In the genomic region with DNA sequence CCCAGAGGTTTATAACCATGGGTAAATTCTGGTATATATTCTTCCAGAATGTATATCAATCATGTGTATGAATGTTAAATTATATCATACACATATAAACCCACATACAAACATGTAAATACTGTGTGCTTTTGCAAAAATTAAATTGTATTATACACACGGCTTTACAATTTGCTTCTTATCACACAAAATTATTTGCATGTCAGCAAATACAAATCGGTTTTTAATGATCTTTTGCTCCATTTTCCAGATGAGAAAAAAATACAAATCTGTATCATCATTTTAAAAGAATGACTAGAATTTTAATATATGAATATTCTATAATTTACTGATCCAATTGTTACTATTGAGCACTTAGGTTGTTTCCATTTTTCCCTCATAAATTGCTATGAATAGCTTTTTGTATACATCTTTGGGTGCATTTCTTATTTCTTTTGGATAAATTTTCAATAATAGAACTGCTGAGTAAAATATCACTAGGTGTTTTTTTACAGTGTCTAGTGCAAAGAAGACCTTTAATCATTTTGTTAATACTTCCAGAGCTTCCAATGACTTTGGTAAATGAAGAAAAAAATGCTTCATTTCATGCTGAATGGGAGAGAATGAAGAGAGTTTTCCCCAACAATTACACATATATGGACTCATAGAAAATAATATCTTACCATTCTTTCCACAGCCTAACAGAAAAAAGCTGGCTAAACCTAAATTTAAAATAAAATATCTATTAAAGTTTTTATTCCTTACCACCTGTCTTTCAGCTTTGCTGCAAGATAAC, we compare ENCODE assay signal across 2 cellular contexts.
A peak's percentile ranks its signal among the peaks of the same experiment; 100 is the strongest.
TF ChIP-seq lines count a peak whose summit lies in the region.

No MANE protein-coding gene starts in this region.

TF ChIP-seq in HepG2, 621 proteins besides CTCF, POLR2A, EP300 and RAD21 (continues in another document):
- no peak for TF ChIP-seq CHCHD3 (CRISPR knock-in tag; IDR thresholded peaks at IDR 0.05)
- TF ChIP-seq DNMT3B (CRISPR knock-in tag; conservative IDR thresholded peaks at IDR 0.05), result no peak
- TF ChIP-seq, protein P1, sequence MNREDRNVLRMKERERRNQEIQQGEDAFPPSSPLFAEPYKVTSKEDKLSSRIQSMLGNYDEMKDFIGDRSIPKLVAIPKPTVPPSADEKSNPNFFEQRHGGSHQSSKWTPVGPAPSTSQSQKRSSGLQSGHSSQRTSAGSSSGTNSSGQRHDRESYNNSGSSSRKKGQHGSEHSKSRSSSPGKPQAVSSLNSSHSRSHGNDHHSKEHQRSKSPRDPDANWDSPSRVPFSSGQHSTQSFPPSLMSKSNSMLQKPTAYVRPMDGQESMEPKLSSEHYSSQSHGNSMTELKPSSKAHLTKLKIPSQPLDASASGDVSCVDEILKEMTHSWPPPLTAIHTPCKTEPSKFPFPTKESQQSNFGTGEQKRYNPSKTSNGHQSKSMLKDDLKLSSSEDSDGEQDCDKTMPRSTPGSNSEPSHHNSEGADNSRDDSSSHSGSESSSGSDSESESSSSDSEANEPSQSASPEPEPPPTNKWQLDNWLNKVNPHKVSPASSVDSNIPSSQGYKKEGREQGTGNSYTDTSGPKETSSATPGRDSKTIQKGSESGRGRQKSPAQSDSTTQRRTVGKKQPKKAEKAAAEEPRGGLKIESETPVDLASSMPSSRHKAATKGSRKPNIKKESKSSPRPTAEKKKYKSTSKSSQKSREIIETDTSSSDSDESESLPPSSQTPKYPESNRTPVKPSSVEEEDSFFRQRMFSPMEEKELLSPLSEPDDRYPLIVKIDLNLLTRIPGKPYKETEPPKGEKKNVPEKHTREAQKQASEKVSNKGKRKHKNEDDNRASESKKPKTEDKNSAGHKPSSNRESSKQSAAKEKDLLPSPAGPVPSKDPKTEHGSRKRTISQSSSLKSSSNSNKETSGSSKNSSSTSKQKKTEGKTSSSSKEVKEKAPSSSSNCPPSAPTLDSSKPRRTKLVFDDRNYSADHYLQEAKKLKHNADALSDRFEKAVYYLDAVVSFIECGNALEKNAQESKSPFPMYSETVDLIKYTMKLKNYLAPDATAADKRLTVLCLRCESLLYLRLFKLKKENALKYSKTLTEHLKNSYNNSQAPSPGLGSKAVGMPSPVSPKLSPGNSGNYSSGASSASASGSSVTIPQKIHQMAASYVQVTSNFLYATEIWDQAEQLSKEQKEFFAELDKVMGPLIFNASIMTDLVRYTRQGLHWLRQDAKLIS (CRISPR knock-in tag; IDR thresholded peaks at IDR 0.05), result peak; percentile 86; the same call in 1 of the 2 replicates
- TF ChIP-seq GABPA (IDR thresholded peaks at IDR 0.05; ENCODE audit: low read depth, low read length), result no peak
- no peak for TF ChIP-seq GABPA (CRISPR knock-in tag; IDR thresholded peaks at IDR 0.05; ENCODE audit: low read depth)
- no peak for TF ChIP-seq GATA4 (IDR thresholded peaks at IDR 0.05; ENCODE audit: borderline replicate concordance, low read depth)
- no peak for TF ChIP-seq ZNF207 (IDR thresholded peaks at IDR 0.05; ENCODE audit: borderline replicate concordance)
- no peak for TF ChIP-seq ZNF331 (CRISPR knock-in tag; IDR thresholded peaks at IDR 0.05)
- no peak for TF ChIP-seq HNRNPK (IDR thresholded peaks at IDR 0.05; ENCODE audit: low read depth, low read length, poor library complexity, severe bottlenecking)
- no peak for TF ChIP-seq MTA1 (CRISPR knock-in tag; IDR thresholded peaks at IDR 0.05; ENCODE audit: borderline replicate concordance)
- peak; percentile 69 to 75 for TF ChIP-seq MAFK (conservative IDR thresholded peaks at IDR 0.05 in 1 of 2, IDR thresholded peaks at IDR 0.05 in 1 of 2; ENCODE audit: low read length in 2 of 2)
- no peak for TF ChIP-seq TBL1XR1 (IDR thresholded peaks at IDR 0.05; ENCODE audit: borderline replicate concordance, low read length, partially characterized antibody)
- TF ChIP-seq ZSCAN30 (CRISPR knock-in tag; IDR thresholded peaks at IDR 0.05), result no peak
- peak; percentile 78 for TF ChIP-seq RBFOX2 (IDR thresholded peaks at IDR 0.05; ENCODE audit: low read depth, low read length)
- TF ChIP-seq ZC3H4 (CRISPR knock-in tag; IDR thresholded peaks at IDR 0.05; ENCODE audit: borderline replicate concordance), result no peak
- TF ChIP-seq, protein P2, sequence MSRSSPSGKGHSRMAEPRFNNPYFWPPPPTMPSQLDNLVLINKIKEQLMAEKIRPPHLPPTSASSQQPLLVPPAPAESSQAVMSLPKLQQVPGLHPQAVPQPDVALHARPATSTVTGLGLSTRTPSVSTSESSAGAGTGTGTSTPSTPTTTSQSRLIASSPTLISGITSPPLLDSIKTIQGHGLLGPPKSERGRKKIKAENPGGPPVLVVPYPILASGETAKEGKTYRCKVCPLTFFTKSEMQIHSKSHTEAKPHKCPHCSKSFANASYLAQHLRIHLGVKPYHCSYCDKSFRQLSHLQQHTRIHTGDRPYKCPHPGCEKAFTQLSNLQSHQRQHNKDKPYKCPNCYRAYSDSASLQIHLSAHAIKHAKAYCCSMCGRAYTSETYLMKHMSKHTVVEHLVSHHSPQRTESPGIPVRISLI (CRISPR knock-in tag; IDR thresholded peaks at IDR 0.05; ENCODE audit: borderline replicate concordance), result no peak
- TF ChIP-seq ZKSCAN5 (CRISPR knock-in tag; IDR thresholded peaks at IDR 0.05), result no peak
- no peak for TF ChIP-seq ETV6 (CRISPR knock-in tag; conservative IDR thresholded peaks at IDR 0.05)
- no peak for TF ChIP-seq NCOR1 (IDR thresholded peaks at IDR 0.05; ENCODE audit: borderline replicate concordance, low read length)
- TF ChIP-seq PAX8 (CRISPR knock-in tag; IDR thresholded peaks at IDR 0.05; ENCODE audit: borderline replicate concordance), result no peak
- no peak for TF ChIP-seq ZNF234 (CRISPR knock-in tag; conservative IDR thresholded peaks at IDR 0.05)
- TF ChIP-seq NPAS2 (CRISPR knock-in tag; IDR thresholded peaks at IDR 0.05; ENCODE audit: borderline replicate concordance), result no peak
- TF ChIP-seq, protein P3, sequence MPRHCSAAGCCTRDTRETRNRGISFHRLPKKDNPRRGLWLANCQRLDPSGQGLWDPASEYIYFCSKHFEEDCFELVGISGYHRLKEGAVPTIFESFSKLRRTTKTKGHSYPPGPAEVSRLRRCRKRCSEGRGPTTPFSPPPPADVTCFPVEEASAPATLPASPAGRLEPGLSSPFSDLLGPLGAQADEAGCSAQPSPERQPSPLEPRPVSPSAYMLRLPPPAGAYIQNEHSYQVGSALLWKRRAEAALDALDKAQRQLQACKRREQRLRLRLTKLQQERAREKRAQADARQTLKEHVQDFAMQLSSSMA (CRISPR knock-in tag; IDR thresholded peaks at IDR 0.05), result no peak
- no peak for TF ChIP-seq ZNF530 (CRISPR knock-in tag; IDR thresholded peaks at IDR 0.05; ENCODE audit: low read depth)
- no peak for TF ChIP-seq ZNF839 (CRISPR knock-in tag; IDR thresholded peaks at IDR 0.05; ENCODE audit: borderline replicate concordance)
- TF ChIP-seq ZNF558 (CRISPR knock-in tag; IDR thresholded peaks at IDR 0.05; ENCODE audit: borderline replicate concordance), result no peak
- no peak for TF ChIP-seq ZNF552 (CRISPR knock-in tag; IDR thresholded peaks at IDR 0.05; ENCODE audit: borderline replicate concordance)
- TF ChIP-seq NCOA5 (CRISPR knock-in tag; IDR thresholded peaks at IDR 0.05), result no peak
- no peak for TF ChIP-seq REL (CRISPR knock-in tag; conservative IDR thresholded peaks at IDR 0.05)
- no peak for TF ChIP-seq KDM6A (CRISPR knock-in tag; IDR thresholded peaks at IDR 0.05; ENCODE audit: low read depth)
- no peak for TF ChIP-seq MATR3 (CRISPR knock-in tag; IDR thresholded peaks at IDR 0.05)
- no peak for TF ChIP-seq GATAD1 (CRISPR knock-in tag; IDR thresholded peaks at IDR 0.05)

TF ChIP-seq in IMR-90, 13 proteins besides CTCF, POLR2A, EP300 and RAD21:
- TF ChIP-seq NFE2L2 (IDR thresholded peaks at IDR 0.05; ENCODE audit: low read depth, low read length), result no peak
- TF ChIP-seq, protein P4, sequence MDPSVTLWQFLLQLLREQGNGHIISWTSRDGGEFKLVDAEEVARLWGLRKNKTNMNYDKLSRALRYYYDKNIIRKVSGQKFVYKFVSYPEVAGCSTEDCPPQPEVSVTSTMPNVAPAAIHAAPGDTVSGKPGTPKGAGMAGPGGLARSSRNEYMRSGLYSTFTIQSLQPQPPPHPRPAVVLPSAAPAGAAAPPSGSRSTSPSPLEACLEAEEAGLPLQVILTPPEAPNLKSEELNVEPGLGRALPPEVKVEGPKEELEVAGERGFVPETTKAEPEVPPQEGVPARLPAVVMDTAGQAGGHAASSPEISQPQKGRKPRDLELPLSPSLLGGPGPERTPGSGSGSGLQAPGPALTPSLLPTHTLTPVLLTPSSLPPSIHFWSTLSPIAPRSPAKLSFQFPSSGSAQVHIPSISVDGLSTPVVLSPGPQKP (IDR thresholded peaks at IDR 0.05; ENCODE audit: borderline replicate concordance, low read depth, low read length), result no peak
- TF ChIP-seq MAFK (IDR thresholded peaks at IDR 0.05; ENCODE audit: low read depth, low read length), result peak; percentile 39; the same call in 1 of the 2 replicates
- no peak for TF ChIP-seq SMC3 (IDR thresholded peaks at IDR 0.05; ENCODE audit: low read depth, low read length)
